1 cellular context compared by ENCODE assay signal in genomic region chr1:54227836-54228435, GRCh38.
TF ChIP-seq lines count a peak whose summit lies in the region.

No MANE protein-coding gene starts in this region.

TF ChIP-seq in SK-N-SH, 30 proteins besides CTCF, POLR2A, EP300 and RAD21:
- no peak for TF ChIP-seq TEAD4 (IDR thresholded peaks at IDR 0.05; ENCODE audit: borderline replicate concordance, insufficient read depth)
- TF ChIP-seq REST (IDR thresholded peaks at IDR 0.05; ENCODE audit: low read depth, low read length): no peak
- TF ChIP-seq FOXJ3 (CRISPR knock-in tag; IDR thresholded peaks at IDR 0.05): 0 out of 2 replicates have a peak, but pooled peaks have one; percentile 26
- TF ChIP-seq RFX5 (IDR thresholded peaks at IDR 0.05; ENCODE audit: low read length): no peak
- no peak for TF ChIP-seq TAF1 (IDR thresholded peaks at IDR 0.05; ENCODE audit: borderline replicate concordance, low read depth, low read length)
- peak; percentile 81 for TF ChIP-seq GATA2 (CRISPR knock-in tag; IDR thresholded peaks at IDR 0.05)
- peak; percentile 71 for TF ChIP-seq CHD2 (IDR thresholded peaks at IDR 0.05; ENCODE audit: low read length, partially characterized antibody)
- no peak for TF ChIP-seq MXI1 (IDR thresholded peaks at IDR 0.05; ENCODE audit: low read depth, low read length)
- TF ChIP-seq RCOR1 (IDR thresholded peaks at IDR 0.05; ENCODE audit: low read length): peak; percentile 59; the same call in 1 of the 2 replicates
